Comparison of ENCODE assay signal across 31 cellular contexts in the genomic region with DNA sequence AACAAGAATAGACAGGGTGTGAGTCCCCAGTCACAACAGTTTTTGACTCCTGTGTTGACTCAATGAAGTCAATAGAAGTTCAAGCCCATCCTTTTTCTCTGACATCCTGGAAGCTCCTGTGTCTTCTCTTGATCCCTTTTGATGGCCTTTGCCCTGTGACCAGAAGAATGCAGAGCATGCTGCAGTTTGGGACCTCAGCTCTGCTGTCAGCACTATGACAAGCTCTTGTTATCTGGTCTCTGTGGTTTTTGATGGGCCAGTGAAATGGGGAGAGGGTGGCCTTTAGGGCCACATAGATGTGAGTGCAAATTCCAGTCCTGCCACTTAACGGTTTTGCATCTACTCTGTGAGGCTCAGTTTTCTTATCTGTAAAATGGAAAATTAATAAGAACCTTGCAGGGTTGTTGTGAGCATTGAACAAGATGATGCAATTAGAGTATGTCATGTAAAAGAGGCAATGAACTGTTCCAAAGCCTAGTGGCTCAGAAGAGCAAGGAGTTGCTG.
"Had no signal": no experiment of that assay in that cellular context is flagged by ENCODE, and none has a peak within 500 bp of the region (broad histone marks: within the 10 kb centered on the region; RNA-seq: fewer than 3 reads in every experiment).

No MANE protein-coding gene starts in this region.

- H3K27ac Mint-ChIP-seq: activated CD8-positive, alpha-beta T cell treated with anti-CD3 and anti-CD28 coated beads, Interleukin-2, amount 10 ng/mL, durations not matched to agents 7 days and 5 days; activated naive CD4-positive, alpha-beta T cell treated with anti-CD3 and anti-CD28 coated beads, Interleukin-2, amount 10 ng/mL, durations not matched to agents 7 days and 5 days; activated T-helper 1 cell treated with anti-CD3 and anti-CD28 coated beads, Interleukin-12 subunit alpha, Interleukin-12 subunit beta, Interleukin-2, Interleukin-4 antibody, amounts not matched to agents 30 ng/mL and 10 ng/mL and 1 ng/mL, durations not matched to agents 14 hours and 24 hours and 36 hours; brain; immature natural killer cell; stimulated activated memory B cell treated with anti-CD40 and anti-IgM and Interleukin-4, amounts not matched to agents 10 μg/mL and 1 μg/mL and 100 μg/mL, for 72 hours; T-helper 1 cell treated with Interleukin-12 subunit alpha and Interleukin-12 subunit beta and Interleukin-4 antibody, amounts not matched to agents 30 μg/mL and 1 μg/mL, for 36 hours; WTC11 had no signal

- H3K4me1 ChIP-seq: ascending aorta, colonic mucosa, esophagus muscularis mucosa, foreskin keratinocyte, pancreas, prostate gland, tibial artery, upper lobe of right lung had no signal

- H3K4me3 ChIP-seq: ascending aorta, cardiac muscle cell, colonic mucosa, esophagus muscularis mucosa, heart left ventricle, pancreas, prostate gland, SK-N-MC, smooth muscle cell, suprapubic skin, tibial artery, upper lobe of right lung had no signal

- H3K9me3 Mint-ChIP-seq: activated naive CD4-positive, alpha-beta T cell treated with anti-CD3 and anti-CD28 coated beads, Interleukin-2, amount 10 ng/mL, durations not matched to agents 7 days and 5 days; activated T-helper 1 cell treated with anti-CD3 and anti-CD28 coated beads, Interleukin-12 subunit alpha, Interleukin-12 subunit beta, Interleukin-2, Interleukin-4 antibody, amounts not matched to agents 30 ng/mL and 10 ng/mL and 1 ng/mL, durations not matched to agents 14 hours and 24 hours and 36 hours; brain; immature natural killer cell; stimulated activated memory B cell treated with anti-CD40 and anti-IgM and Interleukin-4, amounts not matched to agents 10 μg/mL and 1 μg/mL and 100 μg/mL, for 72 hours; T-helper 1 cell treated with Interleukin-12 subunit alpha and Interleukin-12 subunit beta and Interleukin-4 antibody, amounts not matched to agents 30 μg/mL and 1 μg/mL, for 36 hours; WTC11 had no signal

- ATAC-seq: activated CD8-positive, alpha-beta T cell treated with anti-CD3 and anti-CD28 coated beads, Interleukin-2, amount 10 ng/mL, durations not matched to agents 7 days and 5 days; foreskin keratinocyte; heart left ventricle; naive thymus-derived CD4-positive, alpha-beta T cell; pancreas; stimulated activated memory B cell treated with anti-CD40 and anti-IgM and Interleukin-4, amounts not matched to agents 10 μg/mL and 1 μg/mL and 100 μg/mL, for 72 hours; upper lobe of right lung; WTC11 had no signal

- H3K27me3 Mint-ChIP-seq: brain; naive thymus-derived CD4-positive, alpha-beta T cell; stimulated activated memory B cell treated with anti-CD40 and anti-IgM and Interleukin-4, amounts not matched to agents 10 μg/mL and 1 μg/mL and 100 μg/mL, for 72 hours had no signal

- H3K4me1 Mint-ChIP-seq: brain had no signal

- H3K36me3 Mint-ChIP-seq: brain; immature natural killer cell; stimulated activated memory B cell treated with anti-CD40 and anti-IgM and Interleukin-4, amounts not matched to agents 10 μg/mL and 1 μg/mL and 100 μg/mL, for 72 hours; WTC11 had no signal

- H3K27me3 ChIP-seq: ascending aorta, colonic mucosa, foreskin keratinocyte, pancreas, tibial artery, upper lobe of right lung had no signal

- H3K4me2 ChIP-seq: smooth muscle cell had no signal

- H3K36me3 ChIP-seq: ascending aorta, cardiac muscle cell, colonic mucosa, esophagus muscularis mucosa, heart left ventricle, pancreas, prostate gland, suprapubic skin, tibial artery, upper lobe of right lung had no signal

- H3K9me3 ChIP-seq: ascending aorta, colonic mucosa, esophagus muscularis mucosa, heart left ventricle, pancreas, prostate gland, suprapubic skin, tibial artery, upper lobe of right lung had no signal

- H3K4me3 Mint-ChIP-seq: activated CD8-positive, alpha-beta T cell treated with anti-CD3 and anti-CD28 coated beads, Interleukin-2, amount 10 ng/mL, durations not matched to agents 7 days and 5 days; activated naive CD4-positive, alpha-beta T cell treated with anti-CD3 and anti-CD28 coated beads, Interleukin-2, amount 10 ng/mL, durations not matched to agents 7 days and 5 days; activated T-helper 1 cell treated with anti-CD3 and anti-CD28 coated beads, Interleukin-12 subunit alpha, Interleukin-12 subunit beta, Interleukin-2, Interleukin-4 antibody, amounts not matched to agents 30 ng/mL and 10 ng/mL and 1 ng/mL, durations not matched to agents 14 hours and 24 hours and 36 hours; brain; immature natural killer cell; naive thymus-derived CD4-positive, alpha-beta T cell; stimulated activated memory B cell treated with anti-CD40 and anti-IgM and Interleukin-4, amounts not matched to agents 10 μg/mL and 1 μg/mL and 100 μg/mL, for 72 hours; T-helper 1 cell treated with Interleukin-12 subunit alpha and Interleukin-12 subunit beta and Interleukin-4 antibody, amounts not matched to agents 30 μg/mL and 1 μg/mL, for 36 hours; WTC11 had no signal

- DNase-seq: activated CD4-positive, alpha-beta T cell treated with anti-CD3 and anti-CD28 coated beads for 1 hour; activated CD8-positive, alpha-beta T cell treated with anti-CD3 and anti-CD28 coated beads, Interleukin-2, amount 10 ng/mL, durations not matched to agents 7 days and 5 days; activated gamma-delta T cell; activated naive CD4-positive, alpha-beta T cell treated with anti-CD3 and anti-CD28 coated beads, Interleukin-2, amount 10 ng/mL, durations not matched to agents 7 days and 5 days; cerebellar nuclear complex; colonic mucosa; foreskin keratinocyte; heart left ventricle; hypothalamus; immature natural killer cell; midbrain; naive thymus-derived CD4-positive, alpha-beta T cell; pancreas; stimulated activated CD4-positive, alpha-beta T cell treated with anti-CD3 and anti-CD28 coated beads, Interleukin-1b, Interleukin-23, amount 100 ng/mL, for 48 hours; stimulated activated CD4-positive, alpha-beta T cell treated with anti-CD3 and anti-CD28 coated beads, Interleukin-4, amount 100 ng/mL, for 4 hours; stimulated activated CD8-positive, alpha-beta memory T cell treated with anti-CD3 and anti-CD28 coated beads, Interleukin-4, amount 100 ng/mL, for 48 hours; T1000; tibial artery; upper lobe of right lung had no signal

- H3K27ac ChIP-seq: ascending aorta, cardiac muscle cell, colonic mucosa, esophagus muscularis mucosa, foreskin keratinocyte, heart left ventricle, pancreas, prostate gland, SK-N-MC, suprapubic skin, tibial artery, upper lobe of right lung had no signal
